Comparison of ENCODE assay signal across 1 cellular context in the genomic region with DNA sequence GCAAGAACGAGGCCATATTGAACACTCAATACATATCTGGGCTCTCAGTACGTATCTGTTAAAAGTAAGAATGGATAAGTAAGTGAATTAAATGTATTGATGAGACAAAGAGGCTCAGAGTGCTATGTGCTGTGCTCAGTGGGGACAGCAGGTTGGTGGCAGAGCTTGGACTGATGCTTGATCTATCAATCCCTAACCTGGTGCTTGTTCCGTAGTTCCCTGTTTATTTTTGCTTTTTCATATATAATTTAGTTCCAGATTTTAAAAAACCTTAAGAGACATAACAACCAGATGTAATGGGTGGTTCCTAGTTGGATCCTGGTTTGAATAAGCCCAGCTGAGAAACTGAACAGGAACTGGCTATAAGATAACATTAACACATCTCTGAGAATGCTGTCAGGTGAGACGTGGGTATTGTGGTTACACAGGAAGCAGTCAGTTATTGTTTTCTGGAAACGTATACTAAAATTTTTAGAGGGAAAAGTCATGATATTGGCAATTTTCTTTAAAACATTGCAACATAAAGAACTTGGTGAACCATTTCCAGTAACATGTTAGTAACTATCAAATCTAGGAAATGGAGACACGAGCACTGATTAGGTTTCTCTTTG.
A peak's percentile ranks its signal among the peaks of the same experiment; 100 is the strongest.
TF ChIP-seq lines count a peak whose summit lies in the region.

No MANE protein-coding gene starts in this region.

TF ChIP-seq in GM12878, 131 proteins besides CTCF, POLR2A, EP300 and RAD21:
- TF ChIP-seq, protein P1, sequence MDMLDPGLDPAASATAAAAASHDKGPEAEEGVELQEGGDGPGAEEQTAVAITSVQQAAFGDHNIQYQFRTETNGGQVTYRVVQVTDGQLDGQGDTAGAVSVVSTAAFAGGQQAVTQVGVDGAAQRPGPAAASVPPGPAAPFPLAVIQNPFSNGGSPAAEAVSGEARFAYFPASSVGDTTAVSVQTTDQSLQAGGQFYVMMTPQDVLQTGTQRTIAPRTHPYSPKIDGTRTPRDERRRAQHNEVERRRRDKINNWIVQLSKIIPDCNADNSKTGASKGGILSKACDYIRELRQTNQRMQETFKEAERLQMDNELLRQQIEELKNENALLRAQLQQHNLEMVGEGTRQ (IDR thresholded peaks at IDR 0.05; ENCODE audit: borderline replicate concordance, low read depth, low read length) = no peak
- peak; percentile 15; the same call in 1 of the 2 replicates for TF ChIP-seq RUNX3 (IDR thresholded peaks at IDR 0.05; ENCODE audit: low read length)
- no peak for TF ChIP-seq YY1 (IDR thresholded peaks at IDR 0.05; ENCODE audit: low read depth, low read length)
